Comparison of ENCODE assay signal across 1 cellular context in the genomic region with DNA sequence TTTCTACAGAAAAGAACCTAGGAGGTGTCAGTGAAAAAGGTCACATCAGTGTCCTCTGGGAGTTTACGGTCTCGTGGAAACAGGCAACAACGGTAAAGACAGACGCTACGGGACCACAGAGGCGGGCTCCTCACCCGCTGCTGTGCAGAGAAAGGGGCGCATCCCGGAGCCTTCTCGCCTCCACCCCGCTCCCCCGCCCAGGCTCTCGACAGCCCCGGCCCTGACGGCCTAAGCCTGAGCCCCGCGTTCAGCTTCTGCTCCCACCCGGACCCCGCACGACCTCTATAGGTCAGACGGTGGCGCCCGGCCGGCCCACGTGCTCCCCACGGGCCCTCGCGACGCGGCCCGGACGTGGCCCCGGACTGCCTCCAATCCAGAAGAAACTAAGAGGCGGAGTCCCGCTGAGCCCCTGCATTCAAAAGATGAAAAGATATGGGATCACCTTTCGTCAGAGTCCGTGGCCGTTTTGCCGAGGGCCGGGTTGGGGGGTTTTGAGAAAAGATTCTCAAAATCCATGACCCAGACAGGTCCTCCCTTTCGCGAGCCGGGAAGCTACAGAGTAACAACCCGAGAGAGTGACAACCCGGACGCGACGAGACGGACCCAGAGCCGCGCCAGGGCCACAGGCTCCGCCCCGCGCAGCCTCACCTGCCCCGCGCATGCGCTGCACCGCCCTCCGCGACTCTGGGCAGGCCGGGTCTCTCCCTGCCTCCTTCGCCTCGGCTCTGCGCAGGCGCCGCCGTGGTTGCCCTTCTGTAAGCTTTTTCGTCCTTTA.
TF ChIP-seq lines count a peak whose summit lies in the region.

A gene (minus strand): TSS at position 577 of the 775 bp plus-strand sequence. CDS start 61 bp downstream, at position 516.

TF ChIP-seq in K562, 482 proteins besides CTCF, POLR2A, EP300 and RAD21 (continued from another document):
- TF ChIP-seq, protein P1, sequence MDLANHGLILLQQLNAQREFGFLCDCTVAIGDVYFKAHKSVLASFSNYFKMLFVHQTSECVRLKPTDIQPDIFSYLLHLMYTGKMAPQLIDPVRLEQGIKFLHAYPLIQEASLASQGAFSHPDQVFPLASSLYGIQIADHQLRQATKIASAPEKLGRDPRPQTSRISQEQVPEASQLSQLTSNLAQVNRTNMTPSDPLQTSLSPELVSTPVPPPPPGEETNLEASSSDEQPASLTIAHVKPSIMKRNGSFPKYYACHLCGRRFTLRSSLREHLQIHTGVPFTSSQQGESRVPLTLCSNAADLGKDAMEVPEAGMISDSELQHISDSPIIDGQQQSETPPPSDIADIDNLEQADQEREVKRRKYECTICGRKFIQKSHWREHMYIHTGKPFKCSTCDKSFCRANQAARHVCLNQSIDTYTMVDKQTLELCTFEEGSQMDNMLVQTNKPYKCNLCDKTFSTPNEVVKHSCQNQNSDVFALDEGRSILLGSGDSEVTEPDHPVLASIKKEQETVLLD (IDR thresholded peaks at IDR 0.05): peak; percentile 98
- peak in 1 of 2 experiments; percentile 19; a peak in 1 of 4 replicates for TF ChIP-seq KDM4B (IDR thresholded peaks at IDR 0.05; ENCODE audit: borderline replicate concordance in 2 of 2, low read depth in 1 of 2)
- peak; percentile 78; the same call in 1 of the 2 replicates for TF ChIP-seq GABPB1 (CRISPR knock-in tag; IDR thresholded peaks at IDR 0.05)
- TF ChIP-seq RBFOX2 (IDR thresholded peaks at IDR 0.05; ENCODE audit: low read depth, low read length): peak; percentile 96
- TF ChIP-seq EP400 (IDR thresholded peaks at IDR 0.05): peak; percentile 96
- no peak for TF ChIP-seq SIX5 (IDR thresholded peaks at IDR 0.05; ENCODE audit: borderline replicate concordance in 1 of 2, insufficient read depth in 1 of 2, low read depth in 1 of 2, low read length in 2 of 2)
- TF ChIP-seq CREM (IDR thresholded peaks at IDR 0.05; ENCODE audit: low read depth): peak; percentile 81
